ENCODE assay signal across 28 cellular contexts in the genomic region with DNA sequence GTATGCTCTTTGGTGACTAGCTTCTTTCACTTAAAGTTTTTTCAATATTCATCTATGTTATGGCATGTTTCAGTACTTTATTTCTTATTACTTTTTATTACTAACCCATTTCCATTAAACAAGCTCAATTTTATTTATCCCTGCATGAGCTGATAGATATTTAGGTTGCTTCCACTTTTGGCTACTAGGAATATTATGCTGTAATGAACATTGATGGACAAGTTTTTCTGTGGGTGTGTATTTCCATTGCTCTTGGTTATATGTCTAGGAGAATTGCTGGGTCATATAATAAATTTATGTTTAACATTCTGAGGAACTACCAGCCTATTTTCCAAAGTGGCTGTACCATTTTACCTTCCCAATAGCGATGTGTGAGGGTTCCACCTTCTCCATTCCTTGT.
"Had no signal": no experiment of that assay in that cellular context is flagged by ENCODE, and none has a peak within 500 bp of the region (broad histone marks: within the 10 kb centered on the region; RNA-seq: fewer than 3 reads in every experiment).

No MANE protein-coding gene starts in this region.

- DNase-seq: stimulated activated CD4-positive, alpha-beta T cell treated with anti-CD3 and anti-CD28 coated beads, Interleukin-2, amount 100 ng/mL, for 24 hours; stimulated activated CD4-positive, alpha-beta T cell treated with anti-CD3 and anti-CD28 coated beads, Interleukin-2, amount 100 ng/mL, for 48 hours; stimulated activated CD4-positive, alpha-beta T cell treated with anti-CD3 and anti-CD28 coated beads, Interleukin-4, amount 100 ng/mL, for 1 hour; stimulated activated CD4-positive, alpha-beta T cell treated with anti-CD3 and anti-CD28 coated beads, Interleukin-4, amount 100 ng/mL, for 24 hours; stimulated activated CD4-positive, alpha-beta T cell treated with anti-CD3 and anti-CD28 coated beads, Interleukin-4, amount 100 ng/mL, for 4 hours; stimulated activated CD8-positive, alpha-beta memory T cell treated with anti-CD3 and anti-CD28 coated beads, Interleukin-4, amount 100 ng/mL, for 48 hours; stimulated activated naive B cell treated with anti-CD40 and anti-IgM and Interleukin-4, amounts not matched to agents 10 μg/mL and 1 μg/mL and 100 μg/mL, for 72 hours; stimulated activated naive CD4-positive, alpha-beta T cell; stimulated activated naive CD4-positive, alpha-beta T cell treated with Interleukin-2 at 50 U/mL for 16 hours; stimulated activated naive CD8-positive, alpha-beta T cell treated with anti-CD3 and anti-CD28 coated beads, Interleukin-15, amount 100 ng/mL, for 72 hours; stimulated activated naive CD8-positive, alpha-beta T cell treated with anti-CD3 and anti-CD28 coated beads, Interleukin-15, Interleukin-2, amounts not matched to agents 100 U/mL and 50 U/mL, for 24 hours; substantia nigra; testis; thyroid gland; transverse colon; trophoblast cell; upper lobe of left lung; upper lobe of right lung; uterus had no signal

- ATAC-seq: stimulated activated effector memory CD8-positive, alpha-beta T cell treated with anti-CD3 and anti-CD28 coated beads, Interleukin-12 subunit alpha, Interleukin-12 subunit beta, amount 100 ng/mL, for 72 hours; stimulated activated memory B cell treated with anti-CD40 and anti-IgM and Interleukin-4, amounts not matched to agents 10 μg/mL and 1 μg/mL and 100 μg/mL, for 72 hours; stimulated activated naive B cell treated with anti-CD40 and anti-IgM and Interleukin-4, amounts not matched to agents 10 μg/mL and 1 μg/mL and 100 μg/mL, for 72 hours; stimulated activated naive CD8-positive, alpha-beta T cell treated with anti-CD3 and anti-CD28 coated beads, Interleukin-15, amount 100 ng/mL, for 72 hours; stimulated activated naive CD8-positive, alpha-beta T cell treated with anti-CD3 and anti-CD28 coated beads, Interleukin-15, Interleukin-2, amounts not matched to agents 100 U/mL and 50 U/mL, for 24 hours; upper lobe of right lung had no signal

- H3K36me3 Mint-ChIP-seq: stimulated activated effector memory CD8-positive, alpha-beta T cell treated with anti-CD3 and anti-CD28 coated beads, Interleukin-12 subunit alpha, Interleukin-12 subunit beta, amount 100 ng/mL, for 72 hours; stimulated activated memory B cell treated with anti-CD40 and anti-IgM and Interleukin-4, amounts not matched to agents 10 μg/mL and 1 μg/mL and 100 μg/mL, for 72 hours had no signal

- H3K9me3 ChIP-seq: suprapubic skin, testis, thoracic aorta, thyroid gland, tibial nerve, transverse colon, upper lobe of left lung, upper lobe of right lung, uterus, vagina had no signal

- H3K27ac Mint-ChIP-seq: stimulated activated effector memory CD8-positive, alpha-beta T cell treated with anti-CD3 and anti-CD28 coated beads, Interleukin-12 subunit alpha, Interleukin-12 subunit beta, amount 100 ng/mL, for 72 hours; stimulated activated memory B cell treated with anti-CD40 and anti-IgM and Interleukin-4, amounts not matched to agents 10 μg/mL and 1 μg/mL and 100 μg/mL, for 72 hours; stimulated activated naive B cell treated with anti-CD40 and anti-IgM and Interleukin-4, amounts not matched to agents 10 μg/mL and 1 μg/mL and 100 μg/mL, for 72 hours; stimulated activated naive CD8-positive, alpha-beta T cell treated with anti-CD3 and anti-CD28 coated beads, Interleukin-15, amount 100 ng/mL, for 72 hours; stimulated activated naive CD8-positive, alpha-beta T cell treated with anti-CD3 and anti-CD28 coated beads, Interleukin-15, Interleukin-2, amounts not matched to agents 100 ng/mL and 50 ng/mL, for 24 hours; type B pancreatic cell had no signal

- H3K36me3 ChIP-seq: suprapubic skin, thoracic aorta, thyroid gland, transverse colon, upper lobe of left lung, upper lobe of right lung, uterus, vagina had no signal

- H3K9me3 Mint-ChIP-seq: stimulated activated effector memory CD8-positive, alpha-beta T cell treated with anti-CD3 and anti-CD28 coated beads, Interleukin-12 subunit alpha, Interleukin-12 subunit beta, amount 100 ng/mL, for 72 hours; stimulated activated naive CD8-positive, alpha-beta T cell treated with anti-CD3 and anti-CD28 coated beads, Interleukin-15, amount 100 ng/mL, for 72 hours; stimulated activated naive CD8-positive, alpha-beta T cell treated with anti-CD3 and anti-CD28 coated beads, Interleukin-15, Interleukin-2, amounts not matched to agents 100 ng/mL and 50 ng/mL, for 24 hours had no signal

- H3K4me3 Mint-ChIP-seq: stimulated activated effector memory CD8-positive, alpha-beta T cell treated with anti-CD3 and anti-CD28 coated beads, Interleukin-12 subunit alpha, Interleukin-12 subunit beta, amount 100 ng/mL, for 72 hours; stimulated activated memory B cell treated with anti-CD40 and anti-IgM and Interleukin-4, amounts not matched to agents 10 μg/mL and 1 μg/mL and 100 μg/mL, for 72 hours; stimulated activated naive B cell treated with anti-CD40 and anti-IgM and Interleukin-4, amounts not matched to agents 10 μg/mL and 1 μg/mL and 100 μg/mL, for 72 hours; stimulated activated naive CD8-positive, alpha-beta T cell treated with anti-CD3 and anti-CD28 coated beads, Interleukin-15, amount 100 ng/mL, for 72 hours; stimulated activated naive CD8-positive, alpha-beta T cell treated with anti-CD3 and anti-CD28 coated beads, Interleukin-15, Interleukin-2, amounts not matched to agents 100 ng/mL and 50 ng/mL, for 24 hours; type B pancreatic cell had no signal

- H3K4me3 ChIP-seq: suprapubic skin, testis, thoracic aorta, thyroid gland, tibial nerve, transverse colon, upper lobe of left lung, upper lobe of right lung, uterus, vagina had no signal

- FAIRE-seq: urothelium cell line had no signal

- H3K4me1 ChIP-seq: uterus had no signal

- H3K27ac ChIP-seq: suprapubic skin, testis, thoracic aorta, thyroid gland, tibial nerve, upper lobe of left lung, upper lobe of right lung, uterus, vagina had no signal

- H3K27me3 ChIP-seq: suprapubic skin, testis, thyroid gland, tibial nerve, upper lobe of left lung, upper lobe of right lung, uterus, vagina had no signal
